Comparison of ENCODE assay signal across 1 cellular context in the genomic region with DNA sequence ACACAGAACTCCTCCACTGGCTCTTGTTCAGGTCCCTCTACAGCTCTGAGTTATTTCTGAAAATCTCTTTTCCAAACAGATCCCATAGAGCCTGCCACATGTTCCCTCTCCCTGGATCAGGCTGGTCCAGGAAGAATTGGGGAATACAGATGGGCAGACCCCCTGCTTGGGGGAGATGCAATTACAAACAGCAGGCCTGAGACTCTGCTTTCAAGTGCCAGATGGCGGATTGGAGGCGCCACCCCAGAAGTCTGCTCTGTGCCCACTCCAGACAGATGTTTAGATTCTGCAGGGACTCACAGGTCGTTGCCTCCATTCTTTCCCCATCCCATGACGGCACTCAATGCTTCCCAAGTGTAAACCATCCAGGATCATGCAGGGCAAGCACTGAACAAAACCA.
TF ChIP-seq lines count a peak whose summit lies in the region.

No MANE protein-coding gene starts in this region.

TF ChIP-seq in SK-N-SH, 30 proteins besides CTCF, POLR2A, EP300 and RAD21 (continued from another document):
- TF ChIP-seq, protein P1, sequence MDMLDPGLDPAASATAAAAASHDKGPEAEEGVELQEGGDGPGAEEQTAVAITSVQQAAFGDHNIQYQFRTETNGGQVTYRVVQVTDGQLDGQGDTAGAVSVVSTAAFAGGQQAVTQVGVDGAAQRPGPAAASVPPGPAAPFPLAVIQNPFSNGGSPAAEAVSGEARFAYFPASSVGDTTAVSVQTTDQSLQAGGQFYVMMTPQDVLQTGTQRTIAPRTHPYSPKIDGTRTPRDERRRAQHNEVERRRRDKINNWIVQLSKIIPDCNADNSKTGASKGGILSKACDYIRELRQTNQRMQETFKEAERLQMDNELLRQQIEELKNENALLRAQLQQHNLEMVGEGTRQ (IDR thresholded peaks at IDR 0.05; ENCODE audit: borderline replicate concordance, low read depth, low read length), result no peak
